In genomic region chr19:5170329-5170745, GRCh38 we compare ENCODE assay signal across 8 cellular contexts.
DNase-seq lines count a peak whose midpoint lies in the region; ATAC-seq and TF ChIP-seq lines count a peak whose summit lies in the region.

No MANE protein-coding gene starts in this region.

- 56 to 65% methylated on average over 4 of the region's 4 CpGs for WGBS in heart right ventricle, 2 donors

- H3K36me3 ChIP-seq in heart right ventricle, result no peaks in the 10 kb centered on the region

- peak; percentile 10 to 59 (median 38) for TF ChIP-seq CTCF in heart right ventricle (IDR thresholded peaks at IDR 0.05)
- peak; percentile 53 for TF ChIP-seq CTCF in fibroblast of villous mesenchyme (IDR thresholded peaks at IDR 0.05; ENCODE audit: insufficient read depth, low read depth, low read length)

- peak in 1 of 8 donors; percentile 44 for ATAC-seq in heart right ventricle

- intact Hi-C loops in heart right ventricle (cut with DNase I) (no loop called here), cardiac septum (cut with DNase I) (no loop called here)

- peaks cover 0 to 3% (median 0%) of the 10 kb centered on the region in 9 donors for H3K4me1 ChIP-seq in heart right ventricle

- H3K9me3 ChIP-seq in heart right ventricle, result peaks cover 0 to 11% (median 0%) of the 10 kb centered on the region in 11 donors

- H3K4me3 ChIP-seq in heart right ventricle (no peak overlapping the region), fibroblast of villous mesenchyme (ENCODE audit: low read depth, low read length) (no peak overlapping the region)

- H3K27me3 ChIP-seq in heart right ventricle, result no peaks in the 10 kb centered on the region

- no peak overlapping the region for H3K27ac ChIP-seq in heart right ventricle

- DNase-seq in heart right ventricle, result no peak
- DNase-seq in cardiac septum (ENCODE audit: low spot score), result no peak
- DNase-seq in activated CD8-positive, alpha-beta memory T cell treated with anti-CD3 and anti-CD28 coated beads for 48 hours (ENCODE audit: low read depth in 2 of 3, low spot score in 2 of 3), result peak; percentile 26 to 68 (median 66)
- DNase-seq in fibroblast of villous mesenchyme (ENCODE audit: low read depth), result no peak
- peak; percentile 8 to 17 (median 13) for DNase-seq in stimulated activated CD4-positive, alpha-beta T cell treated with anti-CD3 and anti-CD28 coated beads, TNF-alpha, amount 100 ng/mL, for 4 hours (ENCODE audit: low read depth in 3 of 3)
- DNase-seq in occipital lobe (lab: John Stamatoyannopoulos, UW), result no peak
- no peak for DNase-seq in islet precursor cell
- DNase-seq in NCI-H1092 treated with DMSO at 0.1 percent for 48 hours (lab: John Stamatoyannopoulos, UW), result no peak

Comparison
In these comparisons a context has a peak if more than half of its experiments do, and no peak if none do; other contexts are left out.
1. DNase-seq: peak in activated CD8-positive, alpha-beta memory T cell treated with anti-CD3 and anti-CD28 coated beads for 48 hours (3 of 3) and stimulated activated CD4-positive, alpha-beta T cell treated with anti-CD3 and anti-CD28 coated beads, TNF-alpha, amount 100 ng/mL, for 4 hours (3 of 3); none in heart right ventricle (0 of 2), cardiac septum (single experiment), fibroblast of villous mesenchyme (single experiment), occipital lobe (single experiment), islet precursor cell (single experiment) and NCI-H1092 treated with DMSO at 0.1 percent for 48 hours (single experiment).